Comparison of ENCODE assay signal across 12 cellular contexts in genomic region chr1:241706967-241707366, GRCh38. TPM values are rescaled to one million over a fixed set of nuclear protein-coding genes. Genes with fewer than 3 reads are reported as not detected.
A peak's percentile ranks its signal among the peaks of the same experiment; 100 is the strongest.
DNase-seq lines count a peak whose midpoint lies in the region; ATAC-seq lines count a peak whose summit lies in the region.
"Had no signal": no experiment of that assay in that cellular context is flagged by ENCODE, and none has a peak within 500 bp of the region (broad histone marks: within the 10 kb centered on the region; RNA-seq: fewer than 3 reads in every experiment).

No MANE protein-coding gene starts in this region.

- POLR2A ChIA-PET in naive thymus-derived CD8-positive, alpha-beta T cell (lab: Charles Lee), result interaction anchor here (1.0 to 1.3 kb wide), 5 partner anchors 12 to 79 kb away, joined by 3 to 10 read pairs (median 4); partner anchors contain the start of genes CHML and OPN3

- DNase-seq in EH (ENCODE audit: low read depth) (peak; percentile 92), LHCN-M2 (ENCODE audit: low read depth) (peak; percentile 68), adipocyte (ENCODE audit: low read depth) (peak; percentile 66), NCI-H446 (lab: John Stamatoyannopoulos, UW) (no peak), MV-4-11 (lab: John Stamatoyannopoulos, UW) (no peak), Ammon's horn (ENCODE audit: low spot score) (no peak)
- peak; percentile 23 to 84 (median 68) for DNase-seq in naive thymus-derived CD8-positive, alpha-beta T cell
- DNase-seq: activated T-cell treated with anti-CD3 and anti-CD28 coated beads, Interleukin-2, amount 50 U/mL, for 4 hours had no signal

- H3K9me3 ChIP-seq in adipocyte (ENCODE audit: control insufficient read depth, low read length), result no peaks in the 10 kb centered on the region
- H3K9me3 ChIP-seq: thoracic aorta had no signal

- H3K4me3 ChIP-seq in adipocyte (ENCODE audit: low read length), result no peak overlapping the region
- H3K4me3 ChIP-seq: thoracic aorta had no signal

- peaks cover 30% of the 10 kb centered on the region for H3K4me1 ChIP-seq in adipocyte (ENCODE audit: control insufficient read depth, insufficient read depth, low read length)

- H3K27me3 ChIP-seq in adipocyte (replicated peaks; ENCODE audit: control insufficient read depth, insufficient read depth, low read length), result no peaks in the 10 kb centered on the region

- peaks cover 16 to 27% (median 23%) of the 10 kb centered on the region in 4 donors for H3K4me1 Mint-ChIP-seq in naive thymus-derived CD8-positive, alpha-beta T cell
- H3K4me1 Mint-ChIP-seq: IgD-negative memory B cell had no signal

- no peaks in the 10 kb centered on the region for H3K36me3 ChIP-seq in adipocyte (ENCODE audit: control insufficient read depth, insufficient read depth, low read length, severe bottlenecking)
- H3K36me3 ChIP-seq: thoracic aorta had no signal

- H3K9ac ChIP-seq in adipocyte (ENCODE audit: low read length), result no peak overlapping the region

- ATAC-seq in naive thymus-derived CD8-positive, alpha-beta T cell, result peak; percentile 93 to 99
- no peak for ATAC-seq in HG03460 (IDR thresholded peaks at IDR 0.05; ENCODE audit: unreplicated experiment)

- H3K36me3 Mint-ChIP-seq in naive thymus-derived CD8-positive, alpha-beta T cell, result no peaks in the 10 kb centered on the region
- H3K36me3 Mint-ChIP-seq: IgD-negative memory B cell had no signal

- H3K27ac Mint-ChIP-seq in naive thymus-derived CD8-positive, alpha-beta T cell, result peak overlapping the region; percentile 63 to 84 (median 78)
- H3K27ac Mint-ChIP-seq: dendritic cell treated with granulocyte-macrophage colony-stimulating factor and Interleukin-4, amounts not matched to agents 40 ng/mL and 50 ng/mL, for 4 days; IgD-negative memory B cell had no signal

- H3K4me3 Mint-ChIP-seq in naive thymus-derived CD8-positive, alpha-beta T cell, result peak overlapping the region; percentile 6 to 80 (median 72)
- H3K4me3 Mint-ChIP-seq: activated T-cell treated with anti-CD3 and anti-CD28 coated beads, Interleukin-2, amount 50 U/mL, for 4 hours; dendritic cell treated with granulocyte-macrophage colony-stimulating factor and Interleukin-4, amounts not matched to agents 40 ng/mL and 50 ng/mL, for 4 days had no signal

- no peaks in the 10 kb centered on the region for H3K27me3 Mint-ChIP-seq in naive thymus-derived CD8-positive, alpha-beta T cell

- peaks cover 0 to 7% (median 0%) of the 10 kb centered on the region in 9 donors for H3K9me3 Mint-ChIP-seq in naive thymus-derived CD8-positive, alpha-beta T cell

RNA-seq across cellular contexts. Expression of gene WDR64, which starts 54.9 kb away (rescaled TPM):
- total RNA-seq in LHCN-M2 (2014; rRNA removed), result not detected in 2 replicates
- polyA plus RNA-seq in LHCN-M2 (2012), result not detected
- total RNA-seq in naive thymus-derived CD8-positive, alpha-beta T cell, result under 1 TPM; 0.49 to 0.69 TPM
- polyA plus RNA-seq in naive thymus-derived CD8-positive, alpha-beta T cell, result under 1 TPM in 1 of 3 donors, not detected in 2; 0.28 TPM
- total RNA-seq: thoracic aorta had no signal

Comparison
In these comparisons a context has a peak if more than half of its experiments do, and no peak if none do; other contexts are left out.
1. DNase-seq: peak in EH (single experiment), LHCN-M2 (single experiment), adipocyte (single experiment) and naive thymus-derived CD8-positive, alpha-beta T cell (10 of 10); none in NCI-H446 (0 of 2), MV-4-11 (single experiment) and Ammon's horn (single experiment).